ENCODE assay signal across 8 cellular contexts in the genomic region with DNA sequence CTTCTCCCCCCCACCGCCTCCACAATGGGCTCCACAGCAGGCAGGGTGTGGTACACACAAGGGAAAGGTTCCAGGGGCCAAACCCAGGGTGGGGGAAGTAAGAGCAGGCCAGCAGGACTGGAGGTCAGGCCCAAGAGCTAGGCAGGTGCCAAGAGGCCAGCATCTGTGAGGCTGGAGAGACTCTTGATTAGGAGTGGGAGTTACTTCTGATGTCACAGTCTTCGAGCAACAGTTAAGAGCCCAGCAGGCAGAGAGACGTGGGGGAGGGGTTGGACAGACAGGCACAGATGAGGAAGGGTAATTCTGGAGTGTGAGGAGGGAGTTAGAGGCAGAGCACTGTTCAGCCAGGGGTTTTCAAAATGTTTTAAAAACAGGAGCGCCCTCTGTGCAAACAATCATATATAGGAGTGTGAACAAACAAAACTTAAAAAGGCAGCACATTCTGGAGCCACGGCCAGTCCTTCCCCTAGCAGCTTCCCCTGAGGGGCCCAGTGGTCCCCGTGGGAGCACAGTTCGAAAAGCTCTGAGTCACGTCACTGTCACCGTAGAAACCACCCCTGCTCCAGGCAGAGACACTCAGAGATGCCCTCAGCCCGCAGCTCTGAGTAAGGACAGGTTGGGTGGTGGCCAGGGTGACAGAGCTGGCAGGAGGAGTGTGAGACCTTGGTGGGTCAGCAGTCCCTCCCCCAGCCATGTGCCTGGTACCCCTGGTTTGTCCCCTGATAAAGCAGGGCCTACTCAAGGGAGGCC. TPM values are rescaled to one million over a fixed set of nuclear protein-coding genes. Genes with fewer than 3 reads are reported as not detected.
DNase-seq lines count a peak whose midpoint lies in the region; ATAC-seq, FAIRE-seq and TF ChIP-seq lines count a peak whose summit lies in the region.

No MANE protein-coding gene starts in this region.

- H3K4me3 ChIP-seq in K562: no peak overlapping the region
- H3K4me3 ChIP-seq in stomach smooth muscle (ENCODE audit: low read length in 2 of 2): no peak overlapping the region

- no peaks in the 10 kb centered on the region for H3K9me3 ChIP-seq in K562 (replicated peaks; ENCODE audit: control insufficient read depth, insufficient read depth, low read depth, low read length)
- H3K9me3 ChIP-seq in stomach smooth muscle (ENCODE audit: control insufficient read depth in 2 of 2, low read length in 2 of 2): no peaks in the 10 kb centered on the region

- TF ChIP-seq CTCF in Calu3 (IDR thresholded peaks at IDR 0.05; ENCODE audit: unreplicated experiment) (no peak), K562 (IDR thresholded peaks at IDR 0.05 in 2 of 3, conservative IDR thresholded peaks at IDR 0.05 in 1 of 3; ENCODE audit: insufficient read depth in 2 of 3, low read depth in 1 of 3, low read length in 3 of 3) (peak in 1 of 3 experiments; percentile 29; a peak in 2 of 6 replicates)

- H3K4me1 ChIP-seq in K562 (replicated peaks in 1 of 2; ENCODE audit: control insufficient read depth in 2 of 2, insufficient read depth in 2 of 2, low read length in 2 of 2) (peaks cover 18 to 48% of the 10 kb centered on the region in 2 experiments), stomach smooth muscle (ENCODE audit: control insufficient read depth, insufficient read depth, low read length) (peaks cover 29% of the 10 kb centered on the region)

- peak overlapping the region; percentile 58; the same call in 2 of the 3 replicates for H3K27ac ChIP-seq in K562 (ENCODE audit: extremely low read depth, low read depth, low read length)
- peak overlapping the region; percentile 57 for H3K27ac ChIP-seq in layer of hippocampus (ENCODE audit: low read depth, low read length)
- H3K27ac ChIP-seq in stomach smooth muscle (ENCODE audit: low read length): peak overlapping the region; percentile 66

- in situ Hi-C loops in K562 (cut with MboI): loop anchor here (5.0 kb wide), 2 partner anchors 52 to 102 kb away; no protein-coding TSS in a partner anchor

- H3K79me2 ChIP-seq in K562 (ENCODE audit: control insufficient read depth, insufficient read depth, low read length): no peaks in the 10 kb centered on the region

- H4K20me1 ChIP-seq in K562 (replicated peaks; ENCODE audit: control insufficient read depth, insufficient read depth, low read length): peaks cover 6% of the 10 kb centered on the region; the same call in 1 of the 2 replicates

- CTCF ChIA-PET in Calu3 (lab: Charles Lee) (interaction anchor here (0.6 to 1.8 kb wide), 2 partner anchors 55 to 64 kb away, joined by 3 to 9 read pairs; no protein-coding TSS in a partner anchor), K562 (lab: Yijun Ruan, JAX; ENCODE audit: low intra/inter-chr PET ratio) (interaction anchor here (0.6 to 9.5 kb wide), 6 partner anchors 45 to 186 kb away, joined by 3 to 227 read pairs (median 6); no protein-coding TSS in a partner anchor)

- no peaks in the 10 kb centered on the region; a peak in 1 of 5 replicates for H3K27me3 ChIP-seq in K562 (ENCODE audit: control insufficient read depth in 2 of 2, insufficient read depth in 2 of 2, low read length in 2 of 2)
- H3K27me3 ChIP-seq in layer of hippocampus (ENCODE audit: control insufficient read depth, insufficient read depth, low read length): no peaks in the 10 kb centered on the region
- H3K27me3 ChIP-seq in stomach smooth muscle (ENCODE audit: control insufficient read depth in 1 of 2, insufficient read depth in 2 of 2, low read length in 2 of 2): no peaks in the 10 kb centered on the region

- no peak overlapping the region for H3K27ac Mint-ChIP-seq in Calu3 (ENCODE audit: unreplicated experiment)

- peak overlapping the region; percentile 69 for H2AFZ ChIP-seq in K562 (ENCODE audit: low read depth, low read length)

- FAIRE-seq in K562 (lab: Jason Lieb, UNC): peak; percentile 95

- TF ChIP-seq EP300 in K562 (IDR thresholded peaks at IDR 0.05; ENCODE audit: low read length): peak; percentile 47; the same call in 1 of the 2 replicates

- H3K4me1 Mint-ChIP-seq in Calu3 (ENCODE audit: low read depth, unreplicated experiment): peaks cover 15% of the 10 kb centered on the region

- no peak overlapping the region for H3K4me3 Mint-ChIP-seq in Calu3 (ENCODE audit: low read depth, unreplicated experiment)

- intact Hi-C loops in Calu3 (cut with micrococcal nuclease; ENCODE audit: unreplicated experiment) (no loop called here), K562 (cut with micrococcal nuclease) (no loop called here)

- TF ChIP-seq RAD21 in K562 (CRISPR knock-in tag; conservative IDR thresholded peaks at IDR 0.05 in 1 of 2, IDR thresholded peaks at IDR 0.05 in 1 of 2): peak in 1 of 2 experiments; percentile 30; a peak in 2 of 4 replicates

- H3K4me2 ChIP-seq in K562 (ENCODE audit: insufficient read depth, low read length): peak overlapping the region; percentile 10

- no peaks in the 10 kb centered on the region for H3K9me3 Mint-ChIP-seq in Calu3 (ENCODE audit: low read depth, unreplicated experiment)

- WGBS in K562 (ENCODE audit: insufficient coverage, low coverage, missing lambda C conversion rate): 6% methylated on average over 10 of the region's 10 CpGs

- H3K36me3 Mint-ChIP-seq in Calu3 (ENCODE audit: insufficient read depth, unreplicated experiment): peaks cover 3% of the 10 kb centered on the region

- POLR2A ChIA-PET in K562 (lab: Yijun Ruan, JAX): interaction anchor here (0.5 to 3.1 kb wide), 9 partner anchors 26 to 510 kb away, joined by 3 to 16 read pairs (median 4); a partner anchor contains a TSS

- DNase-seq in Calu3 (no peak), H4 (ENCODE audit: low spot score) (peak; percentile 86), NCI-H510A (lab: John Stamatoyannopoulos, UW) (peak; percentile 49), K562 (ENCODE audit: extremely low read depth in 1 of 4, low spot score in 3 of 4) (peak; percentile 57 to 91 (median 70)), NCI-H1694 (lab: John Stamatoyannopoulos, UW) (no peak)

- 0 out of 3 replicates have a peak, but pooled peaks cover 3% of the 10 kb centered on the region for H3K36me3 ChIP-seq in K562 (ENCODE audit: control insufficient read depth, insufficient read depth, low read length)
- H3K36me3 ChIP-seq in stomach smooth muscle (ENCODE audit: control insufficient read depth in 2 of 2, insufficient read depth in 2 of 2, low read length in 2 of 2): no peaks in the 10 kb centered on the region

- H3K27me3 Mint-ChIP-seq in Calu3 (ENCODE audit: unreplicated experiment): no peaks in the 10 kb centered on the region

- H3K9ac ChIP-seq in K562 (ENCODE audit: insufficient read depth in 1 of 2, low read depth in 2 of 2, low read length in 2 of 2) (peak overlapping the region; percentile 28 to 83; a peak in 3 of 4 replicates), stomach smooth muscle (ENCODE audit: low read length in 2 of 2) (peak overlapping the region; percentile 6 to 29)

- TF ChIP-seq POLR2A in K562 (conservative IDR thresholded peaks at IDR 0.05): no peak

- ATAC-seq in K562: peak; percentile 68
- ATAC-seq in HG03139 (IDR thresholded peaks at IDR 0.05; ENCODE audit: unreplicated experiment): no peak

- TSS peak; percentile 49 for BruUV-seq in Calu3 (replicated peaks; lab: Mats Ljungman, UMichigan)
- TSS peak; percentile 57 for BruUV-seq in K562 (replicated peaks; lab: Mats Ljungman, UMichigan)

- H3K9me1 ChIP-seq in K562 (ENCODE audit: control insufficient read depth, insufficient read depth, low read length): peaks cover 5% of the 10 kb centered on the region

TF ChIP-seq in K562, 482 proteins besides CTCF, POLR2A, EP300 and RAD21 (continues in another document):
- TF ChIP-seq MAFK (IDR thresholded peaks at IDR 0.05; ENCODE audit: low read length) (0 out of 2 replicates have a peak, but pooled peaks have one; percentile 23), GATAD2B (IDR thresholded peaks at IDR 0.05; ENCODE audit: borderline replicate concordance) (no peak), PPARD (CRISPR knock-in tag; IDR thresholded peaks at IDR 0.05) (no peak), ARID2 (IDR thresholded peaks at IDR 0.05) (no peak), BRCA1 (IDR thresholded peaks at IDR 0.05) (no peak), BRCA1 (CRISPR knock-in tag; IDR thresholded peaks at IDR 0.05) (no peak), ZNF3 (CRISPR knock-in tag; IDR thresholded peaks at IDR 0.05) (no peak), CBX2 (IDR thresholded peaks at IDR 0.05; ENCODE audit: insufficient read depth, low read length, poor library complexity, severe bottlenecking) (no peak)
- TF ChIP-seq, protein P1, sequence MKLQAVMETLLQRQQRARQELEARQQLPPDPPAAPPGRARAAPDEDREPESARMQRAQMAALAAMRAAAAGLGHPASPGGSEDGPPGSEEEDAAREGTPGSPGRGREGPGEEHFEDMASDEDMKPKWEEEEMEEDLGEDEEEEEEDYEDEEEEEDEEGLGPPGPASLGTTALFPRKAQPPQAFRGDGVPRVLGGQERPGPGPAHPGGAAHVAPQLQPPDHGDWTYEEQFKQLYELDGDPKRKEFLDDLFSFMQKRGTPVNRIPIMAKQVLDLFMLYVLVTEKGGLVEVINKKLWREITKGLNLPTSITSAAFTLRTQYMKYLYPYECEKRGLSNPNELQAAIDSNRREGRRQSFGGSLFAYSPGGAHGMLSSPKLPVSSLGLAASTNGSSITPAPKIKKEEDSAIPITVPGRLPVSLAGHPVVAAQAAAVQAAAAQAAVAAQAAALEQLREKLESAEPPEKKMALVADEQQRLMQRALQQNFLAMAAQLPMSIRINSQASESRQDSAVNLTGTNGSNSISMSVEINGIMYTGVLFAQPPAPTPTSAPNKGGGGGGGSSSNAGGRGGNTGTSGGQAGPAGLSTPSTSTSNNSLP (IDR thresholded peaks at IDR 0.05; ENCODE audit: borderline replicate concordance, low read depth, low read length): no peak

RNA-seq across cellular contexts. Expression of a gene that starts 55.6 kb away (rescaled TPM):
- 16.4 and 17.4 TPM in 2 replicates for total RNA-seq in Calu3 (2022)
- 1.6 and 5.2 TPM in 2 replicates for total RNA-seq in H4 (2014; rRNA removed; shearing (Covaris generic))
- 17.2 and 40.8 TPM in 2 replicates for total RNA-seq in K562 (2011; cell fraction: chromatin; rRNA removed; ENCODE audit: low replicate concordance)
- total RNA-seq in K562 (2011; cell fraction: nucleolus; rRNA removed): 19.7 and 20.2 TPM in 2 replicates
- total RNA-seq in K562 (2011; cell fraction: nucleoplasm; rRNA removed): 24.2 and 34.4 TPM in 2 replicates
- total RNA-seq in K562 (2014; rRNA removed): 1.8 and 2.9 TPM in 2 replicates
- total RNA-seq in K562 (2014; rRNA removed; fragmentation: Illumina TruSeq; extraction: Trizol): 1.1 and 2.0 TPM in 2 replicates
- 3.4 and 3.8 TPM in 2 replicates for total RNA-seq in K562 (2015; rRNA removed; fragmentation: Illumina TruSeq; extraction: Trizol)
- 12.7 and 13.6 TPM in 2 replicates for total RNA-seq in K562 (2021)
- 1.5 and 4.5 TPM in 2 replicates for polyA plus RNA-seq in K562 (2011; rRNA removed)
- 2.0 and 4.6 TPM in 2 replicates for polyA plus RNA-seq in K562 (2011; cell fraction: cytosol; rRNA removed)
- 13.2 and 13.4 TPM in 2 replicates for polyA plus RNA-seq in K562 (2011; cell fraction: nucleus; rRNA removed)
- 11.6 and 12.8 TPM in 2 replicates for polyA plus RNA-seq in K562 (2012)
- 14.4 and 16.6 TPM in 2 replicates for polyA plus RNA-seq in K562 (2014; fragmentation: Illumina TruSeq; extraction: Trizol)
- polyA plus RNA-seq in K562 (2014; fragmentation: Nextera tagmentation; extraction: Ambion mirVana): 1 to 10 TPM in 1 of 2 experiments, under 1 TPM in 1; 0.59 to 1.0 TPM
- polyA plus RNA-seq in K562 (2014; rRNA removed): 5.2 and 5.7 TPM in 2 replicates
- 3.3 and 3.4 TPM in 2 replicates for polyA minus RNA-seq in K562 (2011; rRNA and poly(A)+ RNA removed)
- 4.0 and 7.6 TPM in 2 replicates for polyA minus RNA-seq in K562 (2011; cell fraction: cytosol; rRNA and poly(A)+ RNA removed)
- 3.8 and 5.0 TPM in 2 replicates for polyA minus RNA-seq in K562 (2011; cell fraction: nucleus; rRNA and poly(A)+ RNA removed)

Comparison
In these comparisons a context has a peak if more than half of its experiments do, and no peak if none do; other contexts are left out.
1. DNase-seq: peak in H4 (single experiment), NCI-H510A (single experiment) and K562 (4 of 4); none in Calu3 (single experiment) and NCI-H1694 (single experiment).
2. Peak in every context shown above with its lines, with median percentiles within 50 percentile points of each other: H3K27ac ChIP-seq.